8 cellular contexts compared by ENCODE assay signal in genomic region chr3:122572940-122573412, GRCh38. TPM values are rescaled to one million over a fixed set of nuclear protein-coding genes. Genes with fewer than 3 reads are reported as not detected.
DNase-seq lines count a peak whose midpoint lies in the region; ATAC-seq, FAIRE-seq and TF ChIP-seq lines count a peak whose summit lies in the region.

No MANE protein-coding gene starts in this region.

- no peak overlapping the region for H3K4me2 ChIP-seq in endothelial cell of umbilical vein (ENCODE audit: insufficient read depth, low read length)

- CTCF ChIA-PET in HEK293 (lab: Yijun Ruan, JAX): no interaction called here
- CTCF ChIA-PET in endothelial cell of umbilical vein (lab: Charles Lee): interaction anchor here (1.2 to 2.9 kb wide), 2 partner anchors 9 to 106 kb away, joined by 3 to 10 read pairs; partner anchors contain the start of genes DTX3L and PARP9

- H3K79me2 ChIP-seq in endothelial cell of umbilical vein (ENCODE audit: control insufficient read depth, insufficient read depth, low read length): no peaks in the 10 kb centered on the region

- POLR2A ChIA-PET in HEK293 (lab: Yijun Ruan, JAX): interaction anchor here (0.6 kb wide), 1 partner anchor 82 kb away, joined by 6 read pairs; no protein-coding TSS in a partner anchor
- POLR2A ChIA-PET in endothelial cell of umbilical vein (lab: Charles Lee): no interaction called here

- peak; percentile 94 for ATAC-seq in RWPE2 (ENCODE audit: low read depth)

- no peak overlapping the region for H3K9ac ChIP-seq in endothelial cell of umbilical vein (replicated peaks; ENCODE audit: extremely low read depth, insufficient read depth, low read length)

- dilution Hi-C loops in endothelial cell of umbilical vein (cut with MboI; ENCODE audit: extremely low pct_ligation_motif_present, low sequenced_read_pairs): no loop called here

- H3K4me1 ChIP-seq in HEK293 (ENCODE audit: control insufficient read depth, insufficient read depth, low read length): no peaks in the 10 kb centered on the region
- peaks cover 14% of the 10 kb centered on the region for H3K4me1 ChIP-seq in RWPE2 (ENCODE audit: insufficient read depth, poor library complexity, severe bottlenecking)
- H3K4me1 ChIP-seq in endothelial cell of umbilical vein (ENCODE audit: control insufficient read depth, extremely low read depth, insufficient read depth, low read length): peaks cover 14% of the 10 kb centered on the region

- H3K27ac ChIP-seq in HEK293 (ENCODE audit: extremely low read depth, low read depth, low read length): no peak overlapping the region
- peak overlapping the region; percentile 42 for H3K27ac ChIP-seq in RWPE2 (ENCODE audit: poor library complexity, severe bottlenecking)
- H3K27ac ChIP-seq in endothelial cell of umbilical vein (ENCODE audit: insufficient read depth, low read depth, low read length): no peak overlapping the region

- BruUV-seq in endothelial cell of umbilical vein (replicated peaks; lab: Mats Ljungman, UMichigan): no TSS peak

- TF ChIP-seq CTCF in HEK293 (tag by site-specific recombination; IDR thresholded peaks at IDR 0.05) (no peak), RWPE2 (IDR thresholded peaks at IDR 0.05; ENCODE audit: poor library complexity, severe bottlenecking) (no peak), endothelial cell of umbilical vein (IDR thresholded peaks at IDR 0.05; ENCODE audit: extremely low read depth in 1 of 2, insufficient read depth in 1 of 2, low read depth in 1 of 2, low read length in 2 of 2) (no peak)

- intact Hi-C loops in endothelial cell of umbilical vein (cut with micrococcal nuclease): no loop called here
- intact Hi-C loops in posterior vena cava (cut with DNase I): no loop called here
- intact Hi-C loops in posterior cingulate gyrus (cut with DNase I): no loop called here

- H3K4me3 ChIP-seq in HEK293 (ENCODE audit: low read depth, low read length) (no peak overlapping the region), RWPE2 (ENCODE audit: severe bottlenecking) (no peak overlapping the region), endothelial cell of umbilical vein (replicated peaks in 1 of 3; ENCODE audit: insufficient read depth in 1 of 3, low read depth in 1 of 3, low read length in 3 of 3) (no peak overlapping the region)

- no peaks in the 10 kb centered on the region for H4K20me1 ChIP-seq in endothelial cell of umbilical vein (replicated peaks; ENCODE audit: control insufficient read depth, extremely low read depth, insufficient read depth, low read length)

- H3K36me3 ChIP-seq in HEK293 (ENCODE audit: control insufficient read depth in 2 of 2, insufficient read depth in 1 of 2, low read length in 2 of 2) (peaks cover 0 to 3% of the 10 kb centered on the region in 2 experiments; a peak in 1 of 3 replicates), RWPE2 (ENCODE audit: low read depth) (peaks cover 21% of the 10 kb centered on the region), endothelial cell of umbilical vein (ENCODE audit: control insufficient read depth in 2 of 2, extremely low read depth in 1 of 2, insufficient read depth in 2 of 2, low read length in 2 of 2) (peaks cover 0 to 2% of the 10 kb centered on the region in 2 experiments)

- TF ChIP-seq POLR2A in endothelial cell of umbilical vein (IDR thresholded peaks at IDR 0.05; ENCODE audit: low read depth, low read length): no peak

- peak; percentile 84 for FAIRE-seq in endothelial cell of umbilical vein (lab: Jason Lieb, UNC)

- DNase-seq in Caki2 (ENCODE audit: low read depth) (peak; percentile 58), RWPE2 (ENCODE audit: low spot score) (peak; percentile 74), endothelial cell of umbilical vein (ENCODE audit: low read depth, low spot score) (peak; percentile 63), renal cortical epithelial cell (ENCODE audit: low read depth) (peak; percentile 92), posterior vena cava (ENCODE audit: low spot score) (no peak), middle frontal gyrus (ENCODE audit: extremely low spot score, low spot score) (no peak), posterior cingulate gyrus (no peak)

- no peak overlapping the region for H2AFZ ChIP-seq in endothelial cell of umbilical vein (ENCODE audit: low read depth, low read length)

- H3K27me3 ChIP-seq in RWPE2 (ENCODE audit: insufficient read depth, poor library complexity, severe bottlenecking) (no peaks in the 10 kb centered on the region), endothelial cell of umbilical vein (ENCODE audit: control insufficient read depth in 2 of 2, insufficient read depth in 2 of 2, low read length in 2 of 2) (no peaks in the 10 kb centered on the region)

- in situ Hi-C loops in Caki2 (cut with HindIII; ENCODE audit: low pct_unique_long_range_greater_than_20kb, low sequenced_read_pairs): no loop called here

- H3K9me3 ChIP-seq in HEK293 (ENCODE audit: control insufficient read depth, insufficient read depth, low read depth, low read length) (no peaks in the 10 kb centered on the region), RWPE2 (ENCODE audit: severe bottlenecking) (no peaks in the 10 kb centered on the region), endothelial cell of umbilical vein (replicated peaks; ENCODE audit: control insufficient read depth, insufficient read depth, low read length) (no peaks in the 10 kb centered on the region)

- H3K9me1 ChIP-seq in endothelial cell of umbilical vein (replicated peaks; ENCODE audit: control insufficient read depth, extremely low read depth, insufficient read depth, low read length): no peaks in the 10 kb centered on the region

TF ChIP-seq in endothelial cell of umbilical vein, 7 proteins besides CTCF, POLR2A, EP300 and RAD21 (continues in another document):
- TF ChIP-seq MYC (IDR thresholded peaks at IDR 0.05; ENCODE audit: low read depth, low read length): no peak
- TF ChIP-seq EZH2 (IDR thresholded peaks at IDR 0.05; ENCODE audit: borderline replicate concordance, low read depth, low read length, severe bottlenecking): no peak
- no peak for TF ChIP-seq MAX (IDR thresholded peaks at IDR 0.05; ENCODE audit: insufficient read depth, insufficient read length)
- TF ChIP-seq FOS (IDR thresholded peaks at IDR 0.05; ENCODE audit: borderline replicate concordance, insufficient read depth, low read length): peak; percentile 82
- TF ChIP-seq POLR2AphosphoS5 (IDR thresholded peaks at IDR 0.05; ENCODE audit: insufficient read depth, low read depth, low read length): peak; percentile 33

RNA-seq across cellular contexts. Expression of gene PARP15, which starts 4.5 kb away (rescaled TPM):
- total RNA-seq in Caki2 (2014; rRNA removed; shearing (Covaris generic); ENCODE audit: low replicate concordance): not detected in 2 replicates
- total RNA-seq in endothelial cell of umbilical vein (0.99 and 1.4 TPM in 2 replicates), renal cortical epithelial cell (0.20 TPM in 1 of 2 replicates, not detected in the other), posterior vena cava (1 to 10 TPM; 2.5 to 3.5 TPM)
- polyA plus RNA-seq in endothelial cell of umbilical vein: 0.59 and 0.81 TPM in 2 replicates
- 0.24 and 0.26 TPM in 2 replicates for polyA plus RNA-seq in endothelial cell of umbilical vein (2011; cell fraction: cytosol; rRNA removed)
- polyA plus RNA-seq in endothelial cell of umbilical vein (2011; cell fraction: nucleus; rRNA removed): 4.4 and 5.5 TPM in 2 replicates
- polyA plus RNA-seq in endothelial cell of umbilical vein (2012): 1.1 and 1.6 TPM in 2 replicates
- polyA minus RNA-seq in endothelial cell of umbilical vein: 0.75 and 0.83 TPM in 2 replicates
- polyA minus RNA-seq in endothelial cell of umbilical vein (2011; cell fraction: cytosol; rRNA and poly(A)+ RNA removed): not detected
- 1.4 and 2.2 TPM in 2 replicates for polyA minus RNA-seq in endothelial cell of umbilical vein (2011; cell fraction: nucleus; rRNA and poly(A)+ RNA removed)

RNA-seq across cellular contexts. Expression of gene DTX3L, which starts 8.8 kb away (rescaled TPM):
- 15.0 and 17.2 TPM in 2 replicates for total RNA-seq in Caki2 (2014; rRNA removed; shearing (Covaris generic); ENCODE audit: low replicate concordance)
- total RNA-seq in endothelial cell of umbilical vein (13.8 and 20.5 TPM in 2 replicates), renal cortical epithelial cell (39.1 and 55.1 TPM in 2 replicates), posterior vena cava (10 to 100 TPM; 22.8 to 32.0 TPM)
- 2.3 and 3.2 TPM in 2 replicates for polyA plus RNA-seq in endothelial cell of umbilical vein
- 3.7 and 4.0 TPM in 2 replicates for polyA plus RNA-seq in endothelial cell of umbilical vein (2011; cell fraction: cytosol; rRNA removed)
- polyA plus RNA-seq in endothelial cell of umbilical vein (2011; cell fraction: nucleus; rRNA removed): 2.3 and 2.7 TPM in 2 replicates
- 7.6 and 9.6 TPM in 2 replicates for polyA plus RNA-seq in endothelial cell of umbilical vein (2012)
- 4.8 and 5.6 TPM in 2 replicates for polyA minus RNA-seq in endothelial cell of umbilical vein
- 10.7 TPM for polyA minus RNA-seq in endothelial cell of umbilical vein (2011; cell fraction: cytosol; rRNA and poly(A)+ RNA removed)
- 2.5 and 3.3 TPM in 2 replicates for polyA minus RNA-seq in endothelial cell of umbilical vein (2011; cell fraction: nucleus; rRNA and poly(A)+ RNA removed)

RNA-seq across cellular contexts. Expression of gene PARP9, which starts 8.9 kb away (rescaled TPM):
- total RNA-seq in Caki2 (2014; rRNA removed; shearing (Covaris generic); ENCODE audit: low replicate concordance): 7.0 and 8.7 TPM in 2 replicates
- total RNA-seq in endothelial cell of umbilical vein (9.7 and 12.5 TPM in 2 replicates), renal cortical epithelial cell (39.8 and 41.5 TPM in 2 replicates), posterior vena cava (10 to 100 TPM; 29.8 to 31.9 TPM)
- 10.1 and 10.4 TPM in 2 replicates for polyA plus RNA-seq in endothelial cell of umbilical vein
- polyA plus RNA-seq in endothelial cell of umbilical vein (2011; cell fraction: cytosol; rRNA removed): 9.4 and 10.7 TPM in 2 replicates
- 12.6 and 13.8 TPM in 2 replicates for polyA plus RNA-seq in endothelial cell of umbilical vein (2011; cell fraction: nucleus; rRNA removed)
- 10.1 and 11.4 TPM in 2 replicates for polyA plus RNA-seq in endothelial cell of umbilical vein (2012)
- 10.4 and 10.8 TPM in 2 replicates for polyA minus RNA-seq in endothelial cell of umbilical vein
- 3.9 TPM for polyA minus RNA-seq in endothelial cell of umbilical vein (2011; cell fraction: cytosol; rRNA and poly(A)+ RNA removed)
- polyA minus RNA-seq in endothelial cell of umbilical vein (2011; cell fraction: nucleus; rRNA and poly(A)+ RNA removed): 4.8 and 5.0 TPM in 2 replicates

RNA-seq across cellular contexts. Expression of gene KPNA1, which starts 58.2 kb away (rescaled TPM):
- total RNA-seq in Caki2 (2014; rRNA removed; shearing (Covaris generic); ENCODE audit: low replicate concordance): 43.0 and 50.8 TPM in 2 replicates
- total RNA-seq in endothelial cell of umbilical vein (110 and 113 TPM in 2 replicates), renal cortical epithelial cell (29.5 and 61.3 TPM in 2 replicates), posterior vena cava (10 to 100 TPM; 62.4 to 80.3 TPM)
- 21.1 and 24.4 TPM in 2 replicates for polyA plus RNA-seq in endothelial cell of umbilical vein
- 28.5 and 36.2 TPM in 2 replicates for polyA plus RNA-seq in endothelial cell of umbilical vein (2011; cell fraction: cytosol; rRNA removed)
- polyA plus RNA-seq in endothelial cell of umbilical vein (2011; cell fraction: nucleus; rRNA removed): 40.0 and 50.1 TPM in 2 replicates
- polyA plus RNA-seq in endothelial cell of umbilical vein (2012): 45.8 and 86.1 TPM in 2 replicates
- polyA minus RNA-seq in endothelial cell of umbilical vein: 62.6 and 78.6 TPM in 2 replicates
- polyA minus RNA-seq in endothelial cell of umbilical vein (2011; cell fraction: cytosol; rRNA and poly(A)+ RNA removed): 29.5 TPM
- 35.2 and 47.9 TPM in 2 replicates for polyA minus RNA-seq in endothelial cell of umbilical vein (2011; cell fraction: nucleus; rRNA and poly(A)+ RNA removed)

Comparison
In these comparisons a context has a peak if more than half of its experiments do, and no peak if none do; other contexts are left out.
1. DNase-seq: peak in Caki2 (single experiment), RWPE2 (single experiment), endothelial cell of umbilical vein (single experiment) and renal cortical epithelial cell (single experiment); none in posterior vena cava (single experiment), middle frontal gyrus (single experiment) and posterior cingulate gyrus (0 of 10).